Comparison of ENCODE assay signal across 1 cellular context in genomic region chr11:46722566-46723358, GRCh38.
TF ChIP-seq lines count a peak whose summit lies in the region.

No MANE protein-coding gene starts in this region.

TF ChIP-seq in H1, 55 proteins besides CTCF, POLR2A, EP300 and RAD21:
- TF ChIP-seq CHD2 (IDR thresholded peaks at IDR 0.05; ENCODE audit: low read length), result no peak
- no peak for TF ChIP-seq ATF3 (IDR thresholded peaks at IDR 0.05; ENCODE audit: insufficient read depth, low read depth, low read length)
- TF ChIP-seq SP4 (IDR thresholded peaks at IDR 0.05; ENCODE audit: low read length), result no peak
- TF ChIP-seq RFX5 (IDR thresholded peaks at IDR 0.05; ENCODE audit: borderline replicate concordance, low read depth, low read length), result no peak
- TF ChIP-seq SP2 (IDR thresholded peaks at IDR 0.05; ENCODE audit: low read length), result no peak
- TF ChIP-seq SIX5 (IDR thresholded peaks at IDR 0.05; ENCODE audit: low read depth, low read length), result no peak
- no peak for TF ChIP-seq KDM4A (IDR thresholded peaks at IDR 0.05; ENCODE audit: low read depth, low read length, severe bottlenecking)
- no peak for TF ChIP-seq EGR1 (IDR thresholded peaks at IDR 0.05; ENCODE audit: borderline replicate concordance, low read depth, low read length)
- TF ChIP-seq BCL11A (IDR thresholded peaks at IDR 0.05; ENCODE audit: low read depth in 2 of 2, low read length in 2 of 2), result no peak
- TF ChIP-seq FOSL1 (IDR thresholded peaks at IDR 0.05; ENCODE audit: insufficient read depth, low read depth, low read length), result no peak
- TF ChIP-seq SP1 (IDR thresholded peaks at IDR 0.05; ENCODE audit: low read depth, low read length), result no peak
- TF ChIP-seq NRF1 (IDR thresholded peaks at IDR 0.05; ENCODE audit: low read depth, low read length), result no peak
- TF ChIP-seq ATF2 (IDR thresholded peaks at IDR 0.05; ENCODE audit: low read length), result no peak
- no peak for TF ChIP-seq TAF1 (IDR thresholded peaks at IDR 0.05; ENCODE audit: low read depth, low read length)
TF ChIP-seq in H1: peak in this region for 0.
